ENCODE assay signal across 1 cellular context in the genomic region with DNA sequence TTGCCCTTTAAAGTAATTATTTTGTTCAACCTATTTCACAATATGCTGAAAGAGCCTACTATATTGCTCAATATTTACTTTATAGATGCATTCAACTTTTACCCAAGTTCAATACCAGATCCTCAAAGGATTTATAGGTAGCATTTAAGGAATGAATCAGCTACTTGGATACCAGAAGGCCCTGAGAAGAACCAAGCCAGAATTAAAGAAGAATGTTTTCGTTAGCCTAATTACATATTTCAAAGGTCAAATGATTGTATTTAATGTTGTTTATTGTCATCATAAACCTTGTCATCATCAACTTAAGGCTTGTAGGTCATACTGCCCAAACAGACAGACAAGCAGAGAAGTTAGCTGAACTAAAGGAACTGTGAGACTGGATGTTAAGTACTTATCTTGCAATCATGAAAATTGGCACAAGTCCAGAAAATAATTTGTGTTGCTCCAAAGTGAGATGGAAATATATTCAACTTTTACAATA.
TF ChIP-seq lines count a peak whose summit lies in the region.

No MANE protein-coding gene starts in this region.

TF ChIP-seq in GM23338, 12 proteins besides CTCF, POLR2A, EP300 and RAD21 (continued from another document):
- TF ChIP-seq, protein P1, sequence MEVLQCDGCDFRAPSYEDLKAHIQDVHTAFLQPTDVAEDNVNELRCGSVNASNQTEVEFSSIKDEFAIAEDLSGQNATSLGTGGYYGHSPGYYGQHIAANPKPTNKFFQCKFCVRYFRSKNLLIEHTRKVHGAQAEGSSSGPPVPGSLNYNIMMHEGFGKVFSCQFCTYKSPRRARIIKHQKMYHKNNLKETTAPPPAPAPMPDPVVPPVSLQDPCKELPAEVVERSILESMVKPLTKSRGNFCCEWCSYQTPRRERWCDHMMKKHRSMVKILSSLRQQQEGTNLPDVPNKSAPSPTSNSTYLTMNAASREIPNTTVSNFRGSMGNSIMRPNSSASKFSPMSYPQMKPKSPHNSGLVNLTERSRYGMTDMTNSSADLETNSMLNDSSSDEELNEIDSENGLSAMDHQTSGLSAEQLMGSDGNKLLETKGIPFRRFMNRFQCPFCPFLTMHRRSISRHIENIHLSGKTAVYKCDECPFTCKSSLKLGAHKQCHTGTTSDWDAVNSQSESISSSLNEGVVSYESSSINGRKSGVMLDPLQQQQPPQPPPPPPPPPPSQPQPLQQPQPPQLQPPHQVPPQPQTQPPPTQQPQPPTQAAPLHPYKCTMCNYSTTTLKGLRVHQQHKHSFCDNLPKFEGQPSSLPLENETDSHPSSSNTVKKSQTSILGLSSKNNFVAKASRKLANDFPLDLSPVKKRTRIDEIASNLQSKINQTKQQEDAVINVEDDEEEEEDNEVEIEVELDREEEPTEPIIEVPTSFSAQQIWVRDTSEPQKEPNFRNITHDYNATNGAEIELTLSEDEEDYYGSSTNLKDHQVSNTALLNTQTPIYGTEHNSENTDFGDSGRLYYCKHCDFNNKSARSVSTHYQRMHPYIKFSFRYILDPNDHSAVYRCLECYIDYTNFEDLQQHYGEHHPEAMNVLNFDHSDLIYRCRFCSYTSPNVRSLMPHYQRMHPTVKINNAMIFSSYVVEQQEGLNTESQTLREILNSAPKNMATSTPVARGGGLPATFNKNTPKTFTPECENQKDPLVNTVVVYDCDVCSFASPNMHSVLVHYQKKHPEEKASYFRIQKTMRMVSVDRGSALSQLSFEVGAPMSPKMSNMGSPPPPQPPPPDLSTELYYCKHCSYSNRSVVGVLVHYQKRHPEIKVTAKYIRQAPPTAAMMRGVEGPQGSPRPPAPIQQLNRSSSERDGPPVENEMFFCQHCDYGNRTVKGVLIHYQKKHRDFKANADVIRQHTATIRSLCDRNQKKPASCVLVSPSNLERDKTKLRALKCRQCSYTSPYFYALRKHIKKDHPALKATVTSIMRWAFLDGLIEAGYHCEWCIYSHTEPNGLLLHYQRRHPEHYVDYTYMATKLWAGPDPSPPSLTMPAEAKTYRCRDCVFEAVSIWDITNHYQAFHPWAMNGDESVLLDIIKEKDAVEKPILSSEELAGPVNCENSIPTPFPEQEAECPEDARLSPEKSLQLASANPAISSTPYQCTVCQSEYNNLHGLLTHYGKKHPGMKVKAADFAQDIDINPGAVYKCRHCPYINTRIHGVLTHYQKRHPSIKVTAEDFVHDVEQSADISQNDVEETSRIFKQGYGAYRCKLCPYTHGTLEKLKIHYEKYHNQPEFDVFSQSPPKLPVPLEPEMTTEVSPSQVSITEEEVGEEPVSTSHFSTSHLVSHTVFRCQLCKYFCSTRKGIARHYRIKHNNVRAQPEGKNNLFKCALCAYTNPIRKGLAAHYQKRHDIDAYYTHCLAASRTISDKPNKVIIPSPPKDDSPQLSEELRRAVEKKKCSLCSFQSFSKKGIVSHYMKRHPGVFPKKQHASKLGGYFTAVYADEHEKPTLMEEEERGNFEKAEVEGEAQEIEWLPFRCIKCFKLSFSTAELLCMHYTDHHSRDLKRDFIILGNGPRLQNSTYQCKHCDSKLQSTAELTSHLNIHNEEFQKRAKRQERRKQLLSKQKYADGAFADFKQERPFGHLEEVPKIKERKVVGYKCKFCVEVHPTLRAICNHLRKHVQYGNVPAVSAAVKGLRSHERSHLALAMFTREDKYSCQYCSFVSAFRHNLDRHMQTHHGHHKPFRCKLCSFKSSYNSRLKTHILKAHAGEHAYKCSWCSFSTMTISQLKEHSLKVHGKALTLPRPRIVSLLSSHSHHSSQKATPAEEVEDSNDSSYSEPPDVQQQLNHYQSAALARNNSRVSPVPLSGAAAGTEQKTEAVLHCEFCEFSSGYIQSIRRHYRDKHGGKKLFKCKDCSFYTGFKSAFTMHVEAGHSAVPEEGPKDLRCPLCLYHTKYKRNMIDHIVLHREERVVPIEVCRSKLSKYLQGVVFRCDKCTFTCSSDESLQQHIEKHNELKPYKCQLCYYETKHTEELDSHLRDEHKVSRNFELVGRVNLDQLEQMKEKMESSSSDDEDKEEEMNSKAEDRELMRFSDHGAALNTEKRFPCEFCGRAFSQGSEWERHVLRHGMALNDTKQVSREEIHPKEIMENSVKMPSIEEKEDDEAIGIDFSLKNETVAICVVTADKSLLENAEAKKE (CRISPR knock-in tag; IDR thresholded peaks at IDR 0.05) = no peak
- TF ChIP-seq STAT1 (IDR thresholded peaks at IDR 0.05; ENCODE audit: unreplicated experiment) = no peak
- TF ChIP-seq NANOG (IDR thresholded peaks at IDR 0.05; ENCODE audit: borderline replicate concordance) = no peak
- TF ChIP-seq, protein P2, sequence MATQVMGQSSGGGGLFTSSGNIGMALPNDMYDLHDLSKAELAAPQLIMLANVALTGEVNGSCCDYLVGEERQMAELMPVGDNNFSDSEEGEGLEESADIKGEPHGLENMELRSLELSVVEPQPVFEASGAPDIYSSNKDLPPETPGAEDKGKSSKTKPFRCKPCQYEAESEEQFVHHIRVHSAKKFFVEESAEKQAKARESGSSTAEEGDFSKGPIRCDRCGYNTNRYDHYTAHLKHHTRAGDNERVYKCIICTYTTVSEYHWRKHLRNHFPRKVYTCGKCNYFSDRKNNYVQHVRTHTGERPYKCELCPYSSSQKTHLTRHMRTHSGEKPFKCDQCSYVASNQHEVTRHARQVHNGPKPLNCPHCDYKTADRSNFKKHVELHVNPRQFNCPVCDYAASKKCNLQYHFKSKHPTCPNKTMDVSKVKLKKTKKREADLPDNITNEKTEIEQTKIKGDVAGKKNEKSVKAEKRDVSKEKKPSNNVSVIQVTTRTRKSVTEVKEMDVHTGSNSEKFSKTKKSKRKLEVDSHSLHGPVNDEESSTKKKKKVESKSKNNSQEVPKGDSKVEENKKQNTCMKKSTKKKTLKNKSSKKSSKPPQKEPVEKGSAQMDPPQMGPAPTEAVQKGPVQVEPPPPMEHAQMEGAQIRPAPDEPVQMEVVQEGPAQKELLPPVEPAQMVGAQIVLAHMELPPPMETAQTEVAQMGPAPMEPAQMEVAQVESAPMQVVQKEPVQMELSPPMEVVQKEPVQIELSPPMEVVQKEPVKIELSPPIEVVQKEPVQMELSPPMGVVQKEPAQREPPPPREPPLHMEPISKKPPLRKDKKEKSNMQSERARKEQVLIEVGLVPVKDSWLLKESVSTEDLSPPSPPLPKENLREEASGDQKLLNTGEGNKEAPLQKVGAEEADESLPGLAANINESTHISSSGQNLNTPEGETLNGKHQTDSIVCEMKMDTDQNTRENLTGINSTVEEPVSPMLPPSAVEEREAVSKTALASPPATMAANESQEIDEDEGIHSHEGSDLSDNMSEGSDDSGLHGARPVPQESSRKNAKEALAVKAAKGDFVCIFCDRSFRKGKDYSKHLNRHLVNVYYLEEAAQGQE (IDR thresholded peaks at IDR 0.05; ENCODE audit: unreplicated experiment) = no peak
- TF ChIP-seq POLR2AphosphoS5 (IDR thresholded peaks at IDR 0.05; ENCODE audit: low read depth) = no peak
TF ChIP-seq in GM23338: peak in this region for 0.
